14 cellular contexts compared by ENCODE assay signal in genomic region chrX:154885549-154885948, GRCh38. TPM values are rescaled to one million over a fixed set of nuclear protein-coding genes. Genes with fewer than 3 reads are reported as not detected.
"Had no signal": no experiment of that assay in that cellular context is flagged by ENCODE, and none has a peak within 500 bp of the region (broad histone marks: within the 10 kb centered on the region; RNA-seq: fewer than 3 reads in every experiment).

No MANE protein-coding gene starts in this region.

RNA-seq across cellular contexts. Expression of gene SMIM9, which starts 51.1 kb away (rescaled TPM):
- total RNA-seq: activated CD4-positive, alpha-beta T cell treated with anti-CD3 and anti-CD28 coated beads, Interleukin-2, amount 10 ng/mL, durations not matched to agents 24 days and 14 days; activated CD8-positive, alpha-beta T cell treated with anti-CD3 and anti-CD28 coated beads, Interleukin-2, amount 10 ng/mL, durations not matched to agents 7 days and 5 days; chondrocyte; endothelial cell of umbilical vein; kidney; left colon; naive thymus-derived CD8-positive, alpha-beta T cell; osteoblast; right lobe of liver; suprapubic skin; upper lobe of right lung had no signal
- polyA plus RNA-seq: endothelial cell of umbilical vein; esophagus; immature natural killer cell; naive thymus-derived CD8-positive, alpha-beta T cell; SK-N-SH had no signal
